Comparison of ENCODE assay signal across 17 cellular contexts in the genomic region with DNA sequence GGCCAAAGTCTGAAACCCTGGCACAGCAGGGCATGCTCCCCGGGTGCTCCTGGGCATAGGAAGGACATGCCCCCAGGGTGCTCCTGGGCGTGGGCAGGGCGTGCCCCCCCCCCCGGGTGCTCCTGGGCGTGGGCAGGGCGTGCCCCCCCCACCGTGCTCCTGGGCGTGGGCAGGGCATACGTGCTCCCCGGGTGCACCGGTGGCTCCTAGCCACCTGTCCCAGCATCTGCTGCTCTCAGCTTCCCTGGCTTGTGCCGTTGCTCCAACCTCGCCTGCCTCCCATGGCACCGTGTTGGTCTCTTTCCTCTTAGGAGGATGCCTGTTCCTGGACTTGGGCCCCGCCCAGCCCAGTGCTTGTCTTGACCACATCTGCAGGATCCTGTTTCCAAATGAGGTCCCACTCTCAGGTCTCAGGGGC.
DNase-seq lines count a peak whose midpoint lies in the region; ATAC-seq, FAIRE-seq and TF ChIP-seq lines count a peak whose summit lies in the region.
"Had no signal": no experiment of that assay in that cellular context is flagged by ENCODE, and none has a peak within 500 bp of the region (broad histone marks: within the 10 kb centered on the region; RNA-seq: fewer than 3 reads in every experiment).

No MANE protein-coding gene starts in this region.

- no peak overlapping the region for H3K4me3 ChIP-seq in coronary artery
- H3K4me3 ChIP-seq in pancreas, result no peak overlapping the region
- H3K4me3 ChIP-seq: SJCRH30, testis had no signal

- no peaks in the 10 kb centered on the region for H3K36me3 ChIP-seq in pancreas

- H3K27ac ChIP-seq in coronary artery (no peak overlapping the region), pancreas (no peak overlapping the region)
- H3K27ac ChIP-seq: SJCRH30, testis had no signal

- TF ChIP-seq CTCF in coronary artery (IDR thresholded peaks at IDR 0.05) (no peak), pancreas (IDR thresholded peaks at IDR 0.05) (no peak)

- no peaks in the 10 kb centered on the region for H3K4me1 ChIP-seq in pancreas
- H3K4me1 ChIP-seq: SJCRH30 had no signal

- FAIRE-seq in pancreas (lab: Jason Lieb, UNC), result no peak
- FAIRE-seq: A204.1 had no signal

- DNase-seq in NCI-H748 (lab: John Stamatoyannopoulos, UW; ENCODE audit: unreplicated experiment) (peak; percentile 47), NCI-H748 treated with DMSO at 0.1 percent for 48 hours (lab: John Stamatoyannopoulos, UW) (no peak), NCI-H1694 (lab: John Stamatoyannopoulos, UW) (peak; percentile 35), coronary artery (ENCODE audit: low spot score) (peak; percentile 67), pancreas (peak in 4 of 6 donors; percentile 5 to 58 (median 24)), NCI-H774 (lab: John Stamatoyannopoulos, UW) (no peak), DMS153 treated with DMSO at 0.1 percent for 48 hours (lab: John Stamatoyannopoulos, UW; ENCODE audit: unreplicated experiment) (no peak)
- DNase-seq: activated CD4-positive, alpha-beta T cell treated with anti-CD3 and anti-CD28 coated beads, Interleukin-2, amount 10 ng/mL, durations not matched to agents 24 days and 14 days; activated T-cell treated with anti-CD3 and anti-CD28 coated beads, Interleukin-2, amount 50 U/mL, for 24 hours; CD8-positive, alpha-beta T cell; EL; naive thymus-derived CD4-positive, alpha-beta T cell; SJCRH30; stimulated activated CD4-positive, alpha-beta T cell treated with anti-CD3 and anti-CD28 coated beads, Interleukin-1b, Interleukin-23, amount 100 ng/mL, for 48 hours; testis had no signal

- H3K9me3 ChIP-seq in pancreas, result no peaks in the 10 kb centered on the region
- H3K9me3 ChIP-seq: SJCRH30, testis had no signal

- ATAC-seq in pancreas, result no peak
- ATAC-seq in HG02938 (IDR thresholded peaks at IDR 0.05; ENCODE audit: unreplicated experiment), result no peak
- ATAC-seq: CD8-positive, alpha-beta T cell; naive thymus-derived CD4-positive, alpha-beta T cell had no signal

- intact Hi-C loops in pancreas (cut with DNase I), result no loop called here

- WGBS in pancreas, 2 donors, result 48 to 57% methylated on average over 7 to 15 of the region's 15 CpGs

- no peaks in the 10 kb centered on the region for H3K27me3 ChIP-seq in pancreas
- H3K27me3 ChIP-seq: SJCRH30, testis had no signal

Comparison
In these comparisons a context has a peak if more than half of its experiments do, and no peak if none do; other contexts are left out.
1. DNase-seq: peak in NCI-H748 (single experiment), NCI-H1694 (single experiment), coronary artery (single experiment) and pancreas (4 of 6); none in NCI-H748 treated with DMSO at 0.1 percent for 48 hours (single experiment), NCI-H774 (single experiment) and DMS153 treated with DMSO at 0.1 percent for 48 hours (single experiment).